Comparison of ENCODE assay signal across 1 cellular context in the genomic region with DNA sequence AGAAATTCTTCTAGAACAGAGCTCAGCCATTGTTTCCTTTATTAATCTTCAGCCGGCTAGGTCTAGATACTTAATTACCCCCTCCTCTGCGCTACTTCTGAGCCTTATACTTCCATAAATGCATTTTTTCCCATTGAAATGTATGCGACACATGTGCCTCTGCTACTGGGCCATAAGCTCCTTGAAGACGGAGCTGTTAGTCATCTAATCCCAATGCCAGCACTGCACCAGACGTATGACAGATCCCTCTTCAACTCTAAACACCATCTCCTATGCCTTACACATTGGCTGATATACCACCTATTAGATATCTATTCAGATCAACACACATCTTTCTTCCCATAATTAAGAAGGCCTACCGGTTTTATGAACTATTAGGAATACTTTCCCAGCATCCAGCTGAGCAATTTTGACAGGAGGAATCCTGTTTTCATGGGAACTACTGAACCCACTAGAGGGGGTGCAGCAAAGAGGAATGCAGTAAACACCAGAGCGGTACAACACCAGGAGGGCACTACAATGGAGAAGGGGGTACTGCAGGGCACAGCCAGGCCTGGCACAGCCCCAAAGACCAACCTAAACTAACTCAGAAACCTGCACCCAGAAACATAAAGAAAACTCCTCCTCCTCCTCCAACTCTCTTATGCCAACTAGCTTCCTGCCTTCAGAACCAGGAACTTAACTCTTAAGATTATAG.
TF ChIP-seq lines count a peak whose summit lies in the region.

No MANE protein-coding gene starts in this region.

TF ChIP-seq in endothelial cell of umbilical vein, 7 proteins besides CTCF, POLR2A, EP300 and RAD21:
- TF ChIP-seq POLR2AphosphoS5 (IDR thresholded peaks at IDR 0.05; ENCODE audit: insufficient read depth, low read depth, low read length) = no peak
- TF ChIP-seq, protein P1, sequence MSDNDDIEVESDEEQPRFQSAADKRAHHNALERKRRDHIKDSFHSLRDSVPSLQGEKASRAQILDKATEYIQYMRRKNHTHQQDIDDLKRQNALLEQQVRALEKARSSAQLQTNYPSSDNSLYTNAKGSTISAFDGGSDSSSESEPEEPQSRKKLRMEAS (IDR thresholded peaks at IDR 0.05; ENCODE audit: insufficient read depth, insufficient read length) = no peak
- no peak for TF ChIP-seq MYC (IDR thresholded peaks at IDR 0.05; ENCODE audit: low read depth, low read length)
- no peak for TF ChIP-seq GATA2 (IDR thresholded peaks at IDR 0.05; ENCODE audit: insufficient read depth, insufficient read length, low read depth, low read length)
- TF ChIP-seq EZH2 (IDR thresholded peaks at IDR 0.05; ENCODE audit: borderline replicate concordance, low read depth, low read length, severe bottlenecking) = no peak
- no peak for TF ChIP-seq JUN (IDR thresholded peaks at IDR 0.05; ENCODE audit: borderline replicate concordance, insufficient read depth, insufficient read length, low read depth)
- no peak for TF ChIP-seq FOS (IDR thresholded peaks at IDR 0.05; ENCODE audit: borderline replicate concordance, insufficient read depth, low read length)
